In genomic region chr1:180672105-180672504, GRCh38 we compare ENCODE assay signal across 24 cellular contexts.
"Had no signal": no experiment of that assay in that cellular context is flagged by ENCODE, and none has a peak within 500 bp of the region (broad histone marks: within the 10 kb centered on the region; RNA-seq: fewer than 3 reads in every experiment).

No MANE protein-coding gene starts in this region.

- H3K9me3 ChIP-seq: colonic mucosa had no signal

- H3K27me3 ChIP-seq: colonic mucosa, foreskin keratinocyte, left lung, sigmoid colon, stomach, suprapubic skin, tibial nerve, uterus had no signal

- H3K4me3 ChIP-seq: colonic mucosa, left lung, lung, sigmoid colon, smooth muscle cell, stomach, suprapubic skin, tibial nerve, uterus had no signal

- H3K36me3 ChIP-seq: colonic mucosa, left lung, sigmoid colon, suprapubic skin had no signal

- DNase-seq: activated CD4-positive, alpha-beta memory T cell treated with anti-CD3 and anti-CD28 coated beads for 36 hours; activated CD4-positive, alpha-beta T cell treated with anti-CD3 and anti-CD28 coated beads for 48 hours; activated effector memory CD4-positive, alpha-beta T cell treated with Interleukin-2 at 50 U/mL for 16 hours; activated naive CD4-positive, alpha-beta T cell treated with anti-CD3 and anti-CD28 coated beads for 36 hours; activated naive CD8-positive, alpha-beta T cell treated with anti-CD3 and anti-CD28 coated beads, Interleukin-2, amount 10 ng/mL, durations not matched to agents 7 days and 5 days; activated T-cell treated with anti-CD3 and anti-CD28 coated beads, Interleukin-2, amount 50 U/mL, for 72 hours; caudate nucleus; colonic mucosa; kidney glomerular epithelial cell; left lung; naive thymus-derived CD4-positive, alpha-beta T cell; occipital lobe; sigmoid colon; stimulated activated CD4-positive, alpha-beta T cell treated with anti-CD3 and anti-CD28 coated beads, Interleukin-15, amount 100 ng/mL, for 24 hours; stomach; T-helper 2 cell; uterus had no signal

- H3K27ac ChIP-seq: colonic mucosa, epithelial cell of prostate, foreskin keratinocyte, left lung, sigmoid colon, stomach, suprapubic skin, tibial nerve, uterus had no signal

- H3K4me1 ChIP-seq: colonic mucosa, left lung, suprapubic skin, tibial nerve, uterus had no signal

- ATAC-seq: activated T-cell treated with anti-CD3 and anti-CD28 coated beads, Interleukin-2, amount 50 U/mL, for 72 hours; foreskin keratinocyte; left lung; naive thymus-derived CD4-positive, alpha-beta T cell; stimulated activated memory B cell treated with anti-CD40 and anti-IgM and Interleukin-4, amounts not matched to agents 10 μg/mL and 1 μg/mL and 100 μg/mL, for 72 hours had no signal
